In the genomic region with DNA sequence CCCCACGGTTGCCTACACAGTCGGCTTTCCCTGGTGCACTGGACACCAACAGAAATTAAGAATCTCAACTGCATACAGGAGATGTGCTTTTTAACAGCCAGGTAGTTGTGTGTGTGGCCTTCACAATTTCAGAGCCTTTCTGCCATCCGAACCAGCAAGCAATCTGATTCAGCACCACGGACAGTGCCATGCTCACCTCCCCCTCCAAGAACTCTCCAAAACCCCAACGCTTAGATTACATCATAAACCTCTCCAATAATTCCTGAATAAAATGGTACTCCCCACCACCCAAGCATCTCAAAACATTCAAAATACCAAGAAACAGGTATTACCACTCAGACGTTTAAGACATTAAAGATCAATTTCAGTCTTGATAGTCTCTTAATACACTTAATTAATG, we compare ENCODE assay signal across 8 cellular contexts. TPM values are rescaled to one million over a fixed set of nuclear protein-coding genes. Genes with fewer than 3 reads are reported as not detected.
A peak's percentile ranks its signal among the peaks of the same experiment; 100 is the strongest.
DNase-seq lines count a peak whose midpoint lies in the region; ATAC-seq and TF ChIP-seq lines count a peak whose summit lies in the region.

No MANE protein-coding gene starts in this region.

- H3K27me3 Mint-ChIP-seq in T-cell, result no peaks in the 10 kb centered on the region
- H3K27me3 Mint-ChIP-seq in nephron progenitor cell (ENCODE audit: low read depth, poor library complexity), result no peaks in the 10 kb centered on the region

- no peaks in the 10 kb centered on the region for H3K27me3 ChIP-seq in H7 (ENCODE audit: control insufficient read depth, insufficient read depth, low read length)
- no peaks in the 10 kb centered on the region for H3K27me3 ChIP-seq in colonic mucosa

- H3K9ac ChIP-seq in colonic mucosa (ENCODE audit: low read depth in 2 of 2, low read length in 2 of 2), result no peak overlapping the region

- H3K9me3 Mint-ChIP-seq in T-cell, result no peaks in the 10 kb centered on the region
- H3K9me3 Mint-ChIP-seq in nephron progenitor cell, result no peaks in the 10 kb centered on the region

- intact Hi-C loops in colonic mucosa (cut with DNase I), result no loop called here

- H3K36me3 Mint-ChIP-seq in T-cell, result peaks cover 19% of the 10 kb centered on the region
- peaks cover 38% of the 10 kb centered on the region for H3K36me3 Mint-ChIP-seq in nephron progenitor cell (ENCODE audit: low read depth)

- peaks cover 3% of the 10 kb centered on the region for H3K4me1 ChIP-seq in colonic mucosa

- ATAC-seq in T-cell (replicated peaks in 1 of 4), result no peak
- ATAC-seq in GM21360 (IDR thresholded peaks at IDR 0.05; ENCODE audit: unreplicated experiment), result no peak
- no peak for ATAC-seq in GM18907 (IDR thresholded peaks at IDR 0.05; ENCODE audit: unreplicated experiment)
- no peak for ATAC-seq in HG03469 (IDR thresholded peaks at IDR 0.05; ENCODE audit: unreplicated experiment)

- H3K27ac ChIP-seq in colonic mucosa, result no peak overlapping the region

- peaks cover 61 to 81% (median 75%) of the 10 kb centered on the region in 3 donors for H3K4me1 Mint-ChIP-seq in T-cell
- peaks cover 49% of the 10 kb centered on the region for H3K4me1 Mint-ChIP-seq in nephron progenitor cell

- H3K36me3 ChIP-seq in H7 (replicated peaks; ENCODE audit: control insufficient read depth, insufficient read depth, low read length), result peaks cover 6% of the 10 kb centered on the region
- no peaks in the 10 kb centered on the region for H3K36me3 ChIP-seq in colonic mucosa

- TF ChIP-seq CTCF in colonic mucosa (IDR thresholded peaks at IDR 0.05) (no peak), nephron progenitor cell (IDR thresholded peaks at IDR 0.05) (no peak)

- H3K4me3 ChIP-seq in H7 (ENCODE audit: insufficient read depth, low read depth, low read length) (no peak overlapping the region), colonic mucosa (no peak overlapping the region)

- H3K4me3 Mint-ChIP-seq in T-cell (peak overlapping the region in 1 of 3 donors; percentile 1), nephron progenitor cell (no peak overlapping the region)

- CTCF ChIA-PET in T-cell (lab: Charles Lee), result interaction anchor here in 1 of 2 donors (0.5 kb wide), 1 partner anchor 58 kb away, joined by 3 read pairs; no protein-coding TSS in a partner anchor

- POLR2A ChIA-PET in T-cell (lab: Charles Lee), result no interaction called here

- H3K27ac Mint-ChIP-seq in T-cell (peak overlapping the region in 1 of 2 donors; percentile 47), nephron progenitor cell (no peak overlapping the region)

- DNase-seq in H7, result peak; percentile 74
- DNase-seq in T-cell, result peak in 31 of 34 experiments; percentile 7 to 64 (median 49)
- peak; percentile 51 for DNase-seq in colonic mucosa
- DNase-seq in nephron progenitor cell, result peak; percentile 80
- no peak for DNase-seq in germinal center (ENCODE audit: low spot score)

- no peaks in the 10 kb centered on the region for H3K9me3 ChIP-seq in colonic mucosa

RNA-seq across cellular contexts. Expression of gene USP7, which starts 31.8 kb away (rescaled TPM):
- 63.6 and 80.7 TPM in 2 replicates for total RNA-seq in H7 (2014; rRNA removed; shearing (Covaris generic))
- total RNA-seq in T-cell (100 to 1,000 TPM; 159 to 261 (median 169) TPM), colonic mucosa (100 to 1,000 TPM; 147 to 176 TPM)

RNA-seq across cellular contexts. Expression of gene LITAFD, which starts 49.7 kb away (rescaled TPM):
- not detected in 2 replicates for total RNA-seq in H7 (2014; rRNA removed; shearing (Covaris generic))
- total RNA-seq in T-cell (not detected), colonic mucosa (not detected)
